ENCODE assay signal across 17 cellular contexts in genomic region chr6:38722727-38723334, GRCh38. TPM values are rescaled to one million over a fixed set of nuclear protein-coding genes. Genes with fewer than 3 reads are reported as not detected.
DNase-seq lines count a peak whose midpoint lies in the region; TF ChIP-seq lines count a peak whose summit lies in the region.
"Had no signal": no experiment of that assay in that cellular context is flagged by ENCODE, and none has a peak within 500 bp of the region (broad histone marks: within the 10 kb centered on the region; RNA-seq: fewer than 3 reads in every experiment).

No MANE protein-coding gene starts in this region.

- no peaks in the 10 kb centered on the region for H3K27me3 Mint-ChIP-seq in nephron (ENCODE audit: low read depth)
- peaks cover 24% of the 10 kb centered on the region for H3K27me3 Mint-ChIP-seq in activated CD4-positive, alpha-beta memory T cell treated with anti-CD3 and anti-CD28 coated beads for 36 hours

- no peaks in the 10 kb centered on the region for H3K9me3 Mint-ChIP-seq in nephron
- H3K9me3 Mint-ChIP-seq in activated CD4-positive, alpha-beta memory T cell treated with anti-CD3 and anti-CD28 coated beads for 36 hours: no peaks in the 10 kb centered on the region

- H3K4me1 Mint-ChIP-seq in nephron: peaks cover 17% of the 10 kb centered on the region
- H3K4me1 Mint-ChIP-seq in activated CD4-positive, alpha-beta memory T cell treated with anti-CD3 and anti-CD28 coated beads for 36 hours (ENCODE audit: low read depth): peaks cover 8% of the 10 kb centered on the region
- H3K4me1 Mint-ChIP-seq: B cell; CD4-positive, CD25-positive, alpha-beta regulatory T cell had no signal

- CTCF ChIA-PET in activated CD4-positive, alpha-beta memory T cell treated with anti-CD3 and anti-CD28 coated beads for 36 hours (lab: Charles Lee): no interaction called here

- H3K4me3 Mint-ChIP-seq in nephron: peak overlapping the region in 1 of 3 experiments; percentile 12
- H3K4me3 Mint-ChIP-seq in activated CD4-positive, alpha-beta memory T cell treated with anti-CD3 and anti-CD28 coated beads for 36 hours: no peak overlapping the region
- H3K4me3 Mint-ChIP-seq: B cell; CD4-positive, CD25-positive, alpha-beta regulatory T cell; H9 had no signal

- POLR2A ChIA-PET in activated CD4-positive, alpha-beta memory T cell treated with anti-CD3 and anti-CD28 coated beads for 36 hours (lab: Charles Lee): no interaction called here

- TF ChIP-seq CTCF in C4-2B (conservative IDR thresholded peaks at IDR 0.05) (no peak), VCaP (conservative IDR thresholded peaks at IDR 0.05) (no peak), nephron (IDR thresholded peaks at IDR 0.05; ENCODE audit: unreplicated experiment in 3 of 3) (no peak)

- intact Hi-C loops in activated CD4-positive, alpha-beta memory T cell treated with anti-CD3 and anti-CD28 coated beads for 36 hours (cut with micrococcal nuclease): no loop called here

- DNase-seq in NCI-H510A (lab: John Stamatoyannopoulos, UW) (no peak), DMS153 (lab: John Stamatoyannopoulos, UW) (no peak), NCI-H2107 (lab: John Stamatoyannopoulos, UW) (no peak)
- no peak for DNase-seq in activated CD4-positive, alpha-beta memory T cell treated with anti-CD3 and anti-CD28 coated beads for 36 hours
- DNase-seq: Caco-2; CD4-positive, CD25-positive, alpha-beta regulatory T cell; DMS79; GDM1; GOT3; H9 had no signal

- peak overlapping the region; percentile 15; the same call in 1 of the 2 replicates for H3K27ac ChIP-seq in C4-2B
- H3K27ac ChIP-seq in VCaP: peak overlapping the region; percentile 47
- H3K27ac ChIP-seq: BLaER1 treated with 17β-estradiol and CSF1 and Interleukin-3, amounts not matched to agents 10 nM and 100 nM had no signal

- peak overlapping the region; percentile 87 to 93 (median 88) for H3K27ac Mint-ChIP-seq in nephron
- no peak overlapping the region for H3K27ac Mint-ChIP-seq in activated CD4-positive, alpha-beta memory T cell treated with anti-CD3 and anti-CD28 coated beads for 36 hours
- H3K27ac Mint-ChIP-seq: B cell; CD4-positive, CD25-positive, alpha-beta regulatory T cell; H9 had no signal

- H3K36me3 Mint-ChIP-seq in nephron (ENCODE audit: low read depth): no peaks in the 10 kb centered on the region
- H3K36me3 Mint-ChIP-seq in activated CD4-positive, alpha-beta memory T cell treated with anti-CD3 and anti-CD28 coated beads for 36 hours: no peaks in the 10 kb centered on the region
- H3K36me3 Mint-ChIP-seq: CD4-positive, CD25-positive, alpha-beta regulatory T cell had no signal

RNA-seq across cellular contexts. Expression of gene DNAH8, which starts 7.7 kb away (rescaled TPM):
- total RNA-seq in activated CD4-positive, alpha-beta memory T cell treated with anti-CD3 and anti-CD28 coated beads for 36 hours: under 1 TPM; 0.02 to 0.22 TPM
- total RNA-seq: A172, Caco-2, H9, HT-29 had no signal

RNA-seq across cellular contexts. Expression of gene GLO1, which starts 19.9 kb away (rescaled TPM):
- 100 to 1,000 TPM; 132 to 133 TPM for total RNA-seq in activated CD4-positive, alpha-beta memory T cell treated with anti-CD3 and anti-CD28 coated beads for 36 hours
